ENCODE assay signal across 21 cellular contexts in genomic region chr2:109480486-109481195, GRCh38.
A peak's percentile ranks its signal among the peaks of the same experiment; 100 is the strongest.
DNase-seq lines count a peak whose midpoint lies in the region; ATAC-seq and TF ChIP-seq lines count a peak whose summit lies in the region.
"Had no signal": no experiment of that assay in that cellular context is flagged by ENCODE, and none has a peak within 500 bp of the region (broad histone marks: within the 10 kb centered on the region; RNA-seq: fewer than 3 reads in every experiment).

No MANE protein-coding gene starts in this region.

- no peak overlapping the region for H2AK5ac ChIP-seq in neuronal stem cell (ENCODE audit: low read depth, low read length)

- H2AFZ ChIP-seq in PC-3 (ENCODE audit: low read length), result no peak overlapping the region
- H2AFZ ChIP-seq in neuronal stem cell (ENCODE audit: low read length), result no peak overlapping the region
- H2AFZ ChIP-seq: neural progenitor cell had no signal

- H3K27ac ChIP-seq in PC-3 (ENCODE audit: low read length), result no peak overlapping the region
- H3K27ac ChIP-seq in colonic mucosa, result peak overlapping the region; percentile 38
- no peak overlapping the region for H3K27ac ChIP-seq in neuronal stem cell (replicated peaks; ENCODE audit: low read length)
- peak overlapping the region; percentile 30 to 59 for H3K27ac ChIP-seq in thoracic aorta
- H3K27ac ChIP-seq: neural progenitor cell, sigmoid colon had no signal

- H4K20me1 ChIP-seq in PC-3 (ENCODE audit: low read length), result no peaks in the 10 kb centered on the region

- POLR2A ChIA-PET in PC-3 (lab: Charles Lee; ENCODE audit: unreplicated experiment), result no interaction called here

- H3K79me2 ChIP-seq in PC-3 (ENCODE audit: low read length), result no peaks in the 10 kb centered on the region

- no peak overlapping the region for H2BK15ac ChIP-seq in neuronal stem cell (ENCODE audit: low read length)

- H3K27me3 ChIP-seq in PC-3 (ENCODE audit: low read length) (no peaks in the 10 kb centered on the region), colonic mucosa (no peaks in the 10 kb centered on the region), neuronal stem cell (ENCODE audit: control insufficient read depth in 3 of 3, insufficient read depth in 3 of 3, low read depth in 1 of 3, low read length in 3 of 3) (peaks cover 0 to 20% (median 0%) of the 10 kb centered on the region in 3 experiments), thoracic aorta (replicated peaks; ENCODE audit: insufficient read depth) (no peaks in the 10 kb centered on the region)
- H3K27me3 ChIP-seq: neural progenitor cell, sigmoid colon had no signal

- BruUV-seq in PC-3 (replicated peaks; lab: Mats Ljungman, UMichigan), result no TSS peak

- H3K4me2 ChIP-seq in PC-3 (ENCODE audit: low read length) (peak overlapping the region; percentile 44), neuronal stem cell (ENCODE audit: insufficient read depth, low read length, poor library complexity, severe bottlenecking) (no peak overlapping the region)
- H3K4me2 ChIP-seq: neural progenitor cell had no signal

- H3K36me3 ChIP-seq in PC-3 (ENCODE audit: low read depth, low read length) (no peaks in the 10 kb centered on the region), colonic mucosa (no peaks in the 10 kb centered on the region), neuronal stem cell (replicated peaks in 1 of 2; ENCODE audit: control insufficient read depth in 2 of 2, insufficient read depth in 2 of 2, low read length in 2 of 2) (no peaks in the 10 kb centered on the region), thoracic aorta (no peaks in the 10 kb centered on the region)
- H3K36me3 ChIP-seq: neural progenitor cell had no signal

- no peak overlapping the region for H3K23ac ChIP-seq in neuronal stem cell (ENCODE audit: low read depth, low read length, poor library complexity)

- no peak overlapping the region for H3K4ac ChIP-seq in neuronal stem cell (ENCODE audit: low read length)

- H2BK12ac ChIP-seq in neuronal stem cell (ENCODE audit: low read length), result no peak overlapping the region

- no peak overlapping the region for H4K8ac ChIP-seq in neuronal stem cell (ENCODE audit: low read depth, low read length)

- peak overlapping the region; percentile 11 for H3K18ac ChIP-seq in neuronal stem cell (ENCODE audit: low read length)

- H2BK5ac ChIP-seq in neuronal stem cell (ENCODE audit: low read length), result peak overlapping the region; percentile 45

- CTCF ChIA-PET in PC-3 (lab: Charles Lee), result interaction anchor here (1.5 kb wide), 1 partner anchor 29 kb away, joined by 8 read pairs; no protein-coding TSS in a partner anchor

- H2BK120ac ChIP-seq in neuronal stem cell (ENCODE audit: low read depth, low read length), result no peak overlapping the region

- no peak for ATAC-seq in PC-3
- no peak for ATAC-seq in thoracic aorta (ENCODE audit: insufficient number of reproducible peaks, low FRiP score, low read depth)

- WGBS in neuronal stem cell (ENCODE audit: extremely low coverage in 2 of 2, insufficient read length in 2 of 2, insufficient replicate concordance in 1 of 2), 2 donors, result no CpG with 5 or more reads among the region's 10 CpGs

- DNase-seq in PC-3 (no peak), colonic mucosa (no peak), neuronal stem cell (ENCODE audit: low spot score) (no peak), thoracic aorta (ENCODE audit: low spot score) (no peak), NCI-H1694 treated with DMSO at 0.1 percent for 48 hours (lab: John Stamatoyannopoulos, UW) (no peak), anterior cingulate cortex (lab: John Stamatoyannopoulos, UW) (no peak)
- DNase-seq in activated effector memory CD4-positive, alpha-beta T cell treated with Interleukin-2 at 50 U/mL for 16 hours, result no peak
- DNase-seq: activated CD4-positive, alpha-beta T cell treated with anti-CD3 and anti-CD28 coated beads for 4 hours; activated CD8-positive, alpha-beta memory T cell treated with anti-CD3 and anti-CD28 coated beads for 24 hours; activated effector memory CD4-positive, alpha-beta T cell treated with anti-CD3 and anti-CD28 coated beads, Interleukin-2, amount 50 U/mL, for 16 hours; activated naive CD8-positive, alpha-beta T cell treated with anti-CD3 and anti-CD28 coated beads for 36 hours; C1 segment of cervical spinal cord; central memory CD4-positive, alpha-beta T cell; DND-41; H9; NCI-H1092 treated with DMSO at 0.1 percent for 48 hours; NCI-H2081; NCI-H226; sigmoid colon; stimulated activated naive CD4-positive, alpha-beta T cell treated with Interleukin-2 at 50 U/mL for 16 hours had no signal

- H4K91ac ChIP-seq in neuronal stem cell (ENCODE audit: low read depth, low read length, poor library complexity), result no peak overlapping the region

- intact Hi-C loops in PC-3 (cut with micrococcal nuclease) (no loop called here), colonic mucosa (cut with DNase I) (no loop called here)

- H3K9ac ChIP-seq in PC-3 (ENCODE audit: low read length), result no peak overlapping the region
- peak overlapping the region in 1 of 2 donors; percentile 46 for H3K9ac ChIP-seq in colonic mucosa (ENCODE audit: low read depth in 2 of 2, low read length in 2 of 2)
- no peak overlapping the region for H3K9ac ChIP-seq in neuronal stem cell (ENCODE audit: low read depth, low read length, poor library complexity)
- H3K9ac ChIP-seq: neural progenitor cell had no signal

- no peaks in the 10 kb centered on the region for H3K79me1 ChIP-seq in neuronal stem cell (ENCODE audit: low read depth, low read length)

- H3K4me1 ChIP-seq in PC-3 (ENCODE audit: insufficient read depth, low read length), result peaks cover 26% of the 10 kb centered on the region
- H3K4me1 ChIP-seq in colonic mucosa, result no peaks in the 10 kb centered on the region
- H3K4me1 ChIP-seq in neuronal stem cell (ENCODE audit: control insufficient read depth in 2 of 2, insufficient read depth in 1 of 2, low read depth in 1 of 2, low read length in 2 of 2), result no peaks in the 10 kb centered on the region
- H3K4me1 ChIP-seq in thoracic aorta (ENCODE audit: control insufficient read depth in 1 of 2, low read depth in 2 of 2), result peaks cover 38 to 66% of the 10 kb centered on the region in 2 donors
- H3K4me1 ChIP-seq: neural progenitor cell had no signal

- H3K9me2 ChIP-seq in PC-3 (replicated peaks; ENCODE audit: low read length), result no peaks in the 10 kb centered on the region

- H3K4me3 ChIP-seq in PC-3 (ENCODE audit: low read length) (no peak overlapping the region), colonic mucosa (no peak overlapping the region), neuronal stem cell (ENCODE audit: low read length in 2 of 2) (no peak overlapping the region), thoracic aorta (no peak overlapping the region)
- H3K4me3 ChIP-seq: neural progenitor cell, sigmoid colon had no signal

- H3F3A ChIP-seq in PC-3 (ENCODE audit: low read length, unreplicated experiment), result no peaks in the 10 kb centered on the region

- H3K9me3 ChIP-seq in PC-3 (ENCODE audit: low read length), result no peaks in the 10 kb centered on the region
- H3K9me3 ChIP-seq in colonic mucosa, result no peaks in the 10 kb centered on the region
- no peaks in the 10 kb centered on the region for H3K9me3 ChIP-seq in neuronal stem cell (replicated peaks in 1 of 2; ENCODE audit: control insufficient read depth in 2 of 2, insufficient read depth in 1 of 2, low read depth in 1 of 2, low read length in 2 of 2)
- no peaks in the 10 kb centered on the region for H3K9me3 ChIP-seq in thoracic aorta
- H3K9me3 ChIP-seq: sigmoid colon had no signal

- no peak for TF ChIP-seq CTCF in PC-3 (conservative IDR thresholded peaks at IDR 0.05; ENCODE audit: low read depth, low read length)
- TF ChIP-seq CTCF in colonic mucosa (IDR thresholded peaks at IDR 0.05), result no peak
- TF ChIP-seq CTCF in thoracic aorta (IDR thresholded peaks at IDR 0.05), result no peak

- H3K14ac ChIP-seq in neuronal stem cell (ENCODE audit: low read length), result no peak overlapping the region

Comparison
In these comparisons a context has a peak if more than half of its experiments do, and no peak if none do; other contexts are left out.
1. H3K27ac ChIP-seq: peak in colonic mucosa (single experiment) and thoracic aorta (2 of 2); none in PC-3 (single experiment) and neuronal stem cell (single experiment).